ENCODE assay signal across 28 cellular contexts in the genomic region with DNA sequence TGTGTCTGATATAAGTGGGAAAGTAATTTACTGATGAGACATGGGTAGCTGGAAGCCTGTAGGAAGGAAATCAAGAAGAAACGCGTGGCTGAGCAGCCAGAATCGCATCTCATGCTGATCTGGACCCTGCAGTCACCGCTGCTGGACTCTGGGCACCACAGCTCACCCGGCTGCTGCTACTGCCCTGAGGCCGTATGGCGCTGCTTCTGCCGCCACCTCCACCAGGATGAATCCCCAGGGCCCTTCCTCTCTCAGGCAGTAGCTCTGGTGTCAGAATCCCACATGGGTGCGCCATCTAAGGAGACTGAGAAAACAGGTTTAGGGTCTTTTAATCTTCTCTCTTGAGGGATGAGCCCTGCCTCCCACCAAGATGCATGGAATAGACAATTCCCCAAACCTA.
"Had no signal": no experiment of that assay in that cellular context is flagged by ENCODE, and none has a peak within 500 bp of the region (broad histone marks: within the 10 kb centered on the region; RNA-seq: fewer than 3 reads in every experiment).

No MANE protein-coding gene starts in this region.

- H3K4me3 Mint-ChIP-seq: activated CD4-positive, alpha-beta memory T cell treated with anti-CD3 and anti-CD28 coated beads for 36 hours; activated CD4-positive, alpha-beta T cell treated with anti-CD3 and anti-CD28 coated beads, Interleukin-2, amount 10 ng/mL, durations not matched to agents 7 days and 5 days; activated naive CD4-positive, alpha-beta T cell treated with anti-CD3 and anti-CD28 coated beads, Interleukin-2, amount 10 ng/mL, durations not matched to agents 7 days and 5 days; activated naive CD8-positive, alpha-beta T cell treated with anti-CD3 and anti-CD28 coated beads for 36 hours; activated T-cell treated with anti-CD3 and anti-CD28 coated beads, Interleukin-2, amount 50 U/mL, for 72 hours; T-cell had no signal

- H3K9me3 ChIP-seq: SJSA1 had no signal

- H3K36me3 ChIP-seq: SJSA1 had no signal

- H3K36me3 Mint-ChIP-seq: activated CD4-positive, alpha-beta memory T cell treated with anti-CD3 and anti-CD28 coated beads for 36 hours; activated naive CD4-positive, alpha-beta T cell treated with anti-CD3 and anti-CD28 coated beads, Interleukin-2, amount 10 ng/mL, durations not matched to agents 7 days and 5 days; activated naive CD8-positive, alpha-beta T cell treated with anti-CD3 and anti-CD28 coated beads for 36 hours; T-cell had no signal

- H3K27ac Mint-ChIP-seq: activated CD4-positive, alpha-beta memory T cell treated with anti-CD3 and anti-CD28 coated beads for 36 hours; activated CD4-positive, alpha-beta T cell treated with anti-CD3 and anti-CD28 coated beads, Interleukin-2, amount 10 ng/mL, durations not matched to agents 7 days and 5 days; activated naive CD4-positive, alpha-beta T cell treated with anti-CD3 and anti-CD28 coated beads, Interleukin-2, amount 10 ng/mL, durations not matched to agents 7 days and 5 days; activated naive CD8-positive, alpha-beta T cell treated with anti-CD3 and anti-CD28 coated beads for 36 hours; activated T-cell treated with anti-CD3 and anti-CD28 coated beads, Interleukin-2, amount 50 U/mL, for 72 hours; activated T-helper 2 cell treated with anti-CD3 and anti-CD28 coated beads, Interferon-gamma antibody, Interleukin-2, Interleukin-4, amounts not matched to agents 10 μg/mL and 5 μg/mL and 100 μg/mL, durations not matched to agents 14 hours and 24 hours and 36 hours; T-cell had no signal

- H3K4me3 ChIP-seq: SJSA1 had no signal

- H3K4me1 ChIP-seq: SJSA1 had no signal

- H3K9me3 Mint-ChIP-seq: activated CD4-positive, alpha-beta memory T cell treated with anti-CD3 and anti-CD28 coated beads for 36 hours; activated CD4-positive, alpha-beta T cell treated with anti-CD3 and anti-CD28 coated beads, Interleukin-2, amount 10 ng/mL, durations not matched to agents 7 days and 5 days; activated naive CD4-positive, alpha-beta T cell treated with anti-CD3 and anti-CD28 coated beads, Interleukin-2, amount 10 ng/mL, durations not matched to agents 7 days and 5 days; activated naive CD8-positive, alpha-beta T cell treated with anti-CD3 and anti-CD28 coated beads for 36 hours; activated T-cell treated with anti-CD3 and anti-CD28 coated beads, Interleukin-2, amount 50 U/mL, for 72 hours; activated T-helper 2 cell treated with anti-CD3 and anti-CD28 coated beads, Interferon-gamma antibody, Interleukin-2, Interleukin-4, amounts not matched to agents 10 μg/mL and 5 μg/mL and 100 μg/mL, durations not matched to agents 14 hours and 24 hours and 36 hours had no signal

- ATAC-seq: activated T-cell treated with anti-CD3 and anti-CD28 coated beads, Interleukin-2, amount 50 U/mL, for 72 hours; Panc1; T-cell had no signal

- DNase-seq: activated CD4-positive, alpha-beta memory T cell treated with anti-CD3 and anti-CD28 coated beads for 36 hours; activated CD4-positive, alpha-beta T cell treated with anti-CD3 and anti-CD28 coated beads, Interleukin-2, amount 10 ng/mL, durations not matched to agents 7 days and 5 days; activated CD4-positive, CD25-positive, alpha-beta regulatory T cell; activated gamma-delta T cell treated with Interleukin-2 at 50 U/mL for 16 hours; activated naive CD4-positive, alpha-beta T cell treated with anti-CD3 and anti-CD28 coated beads, Interleukin-2, amount 10 ng/mL, durations not matched to agents 7 days and 5 days; activated naive CD8-positive, alpha-beta T cell treated with anti-CD3 and anti-CD28 coated beads for 36 hours; activated T-cell treated with anti-CD3 and anti-CD28 coated beads for 4 hours; activated T-cell treated with anti-CD3 and anti-CD28 coated beads, Interleukin-2, amount 50 U/mL, for 72 hours; central memory CD4-positive, alpha-beta T cell; IMR-90; Kasumi-1; KBM-7; NCI-H1048; NCI-H1694; NCI-H2029; NCI-H446; NCI-H524; NCI-H748 treated with DMSO at 0.1 percent for 48 hours; NK-92 treated with Interleukin-12 subunit alpha and Interleukin-12 subunit beta, amount 100 ng/mL, for 24 hours; OCI-M1; Right ventricle myocardium superior; T-cell; T-helper 2 cell; T1000 had no signal

- H3K27me3 ChIP-seq: SJSA1 had no signal

- H3K27ac ChIP-seq: RWPE1, SJSA1 had no signal

- H3K4me1 Mint-ChIP-seq: activated CD4-positive, alpha-beta T cell treated with anti-CD3 and anti-CD28 coated beads, Interleukin-2, amount 10 ng/mL, durations not matched to agents 7 days and 5 days; activated naive CD4-positive, alpha-beta T cell treated with anti-CD3 and anti-CD28 coated beads, Interleukin-2, amount 10 ng/mL, durations not matched to agents 7 days and 5 days; activated naive CD8-positive, alpha-beta T cell treated with anti-CD3 and anti-CD28 coated beads for 36 hours; T-cell had no signal
